24 cellular contexts compared by ENCODE assay signal in genomic region chr4:151850751-151851150, GRCh38.
A peak's percentile ranks its signal among the peaks of the same experiment; 100 is the strongest.
DNase-seq lines count a peak whose midpoint lies in the region; ATAC-seq, FAIRE-seq and TF ChIP-seq lines count a peak whose summit lies in the region.
"Had no signal": no experiment of that assay in that cellular context is flagged by ENCODE, and none has a peak within 500 bp of the region (broad histone marks: within the 10 kb centered on the region; RNA-seq: fewer than 3 reads in every experiment).

No MANE protein-coding gene starts in this region.

- H2BK5ac ChIP-seq in IMR-90 (ENCODE audit: low read depth, low read length, poor library complexity, severe bottlenecking) (no peak overlapping the region), H1 (ENCODE audit: low read depth, low read length) (no peak overlapping the region)

- POLR2A ChIA-PET in IMR-90 (lab: Charles Lee; ENCODE audit: unreplicated experiment) (no interaction called here), H1 (lab: Charles Lee; ENCODE audit: partially characterized antibody) (interaction anchor here (1.0 kb wide), 1 partner anchor 21 kb away, joined by 3 read pairs; no protein-coding TSS in a partner anchor)

- H3K4me2 ChIP-seq in IMR-90 (ENCODE audit: low read depth, low read length): no peak overlapping the region
- H3K4me2 ChIP-seq in H1 (ENCODE audit: insufficient read depth in 1 of 2, low read depth in 2 of 2, low read length in 2 of 2): no peak overlapping the region
- no peak overlapping the region for H3K4me2 ChIP-seq in keratinocyte (ENCODE audit: control insufficient read depth, extremely low read depth, insufficient read depth, low read depth, low read length)
- H3K4me2 ChIP-seq: BLaER1, KMS-11, SK-N-SH had no signal

- peak overlapping the region; percentile 73 for H3K27ac ChIP-seq in ACC112 (ENCODE audit: low read depth, low read length)
- no peak overlapping the region for H3K27ac ChIP-seq in IMR-90 (ENCODE audit: insufficient read depth, low read length)
- H3K27ac ChIP-seq in H1 (ENCODE audit: low read depth, low read length): no peak overlapping the region
- no peak overlapping the region for H3K27ac ChIP-seq in keratinocyte (ENCODE audit: control insufficient read depth, insufficient read depth, low read length)
- H3K27ac ChIP-seq: adrenal gland, BLaER1, heart left ventricle, KMS-11, stomach had no signal

- TF ChIP-seq CTCF in IMR-90 (conservative IDR thresholded peaks at IDR 0.05; ENCODE audit: low read depth, low read length) (no peak), H1 (IDR thresholded peaks at IDR 0.05; ENCODE audit: control extremely low read depth in 1 of 3, insufficient read depth in 1 of 3, low read depth in 1 of 3, low read length in 3 of 3) (no peak), keratinocyte (optimal IDR thresholded peaks at IDR 0.05 in 1 of 3, IDR thresholded peaks at IDR 0.05 in 1 of 3, conservative IDR thresholded peaks at IDR 0.05 in 1 of 3; ENCODE audit: extremely low read depth in 1 of 3, insufficient read depth in 2 of 3, low read length in 3 of 3) (no peak)

- H3K4me3 ChIP-seq in ACC112 (ENCODE audit: low read depth, low read length) (no peak overlapping the region), IMR-90 (ENCODE audit: insufficient read depth, low read depth, low read length) (no peak overlapping the region), H1 (ENCODE audit: extremely low read depth in 1 of 4, insufficient read depth in 2 of 4, low read depth in 3 of 4, low read length in 4 of 4) (no peak overlapping the region), keratinocyte (ENCODE audit: control insufficient read depth in 2 of 3, extremely low read depth in 1 of 3, insufficient read depth in 2 of 3, low read depth in 1 of 3, low read length in 3 of 3) (no peak overlapping the region)
- H3K4me3 ChIP-seq: adrenal gland, BLaER1, heart left ventricle, stomach had no signal

- no peaks in the 10 kb centered on the region for H4K20me1 ChIP-seq in IMR-90 (ENCODE audit: insufficient read depth, low read length)
- no peaks in the 10 kb centered on the region for H4K20me1 ChIP-seq in H1 (replicated peaks in 1 of 2; ENCODE audit: control insufficient read depth in 1 of 2, insufficient read depth in 2 of 2, low read length in 2 of 2)
- H4K20me1 ChIP-seq in keratinocyte (ENCODE audit: control insufficient read depth, extremely low read depth, insufficient read depth, low read length): no peaks in the 10 kb centered on the region
- H4K20me1 ChIP-seq: BLaER1 had no signal

- no peak overlapping the region for H4K8ac ChIP-seq in IMR-90 (ENCODE audit: low read depth in 2 of 2, low read length in 2 of 2)
- H4K8ac ChIP-seq in H1 (ENCODE audit: extremely low read depth, insufficient read depth, low read length): no peak overlapping the region

- intact Hi-C loops in IMR-90 (cut with micrococcal nuclease): no loop called here

- H3K27me3 ChIP-seq in ACC112 (ENCODE audit: insufficient read depth, low read length) (no peaks in the 10 kb centered on the region), IMR-90 (ENCODE audit: control insufficient read depth, insufficient read depth, low read length) (peaks cover 6% of the 10 kb centered on the region; the same call in 1 of the 2 replicates), H1 (replicated peaks in 1 of 4; ENCODE audit: control insufficient read depth in 3 of 4, extremely low read depth in 1 of 4, insufficient read depth in 3 of 4, low read length in 3 of 4) (no peaks in the 10 kb centered on the region), keratinocyte (ENCODE audit: control insufficient read depth, extremely low read depth, insufficient read depth, low read length) (no peaks in the 10 kb centered on the region)
- H3K27me3 ChIP-seq: adrenal gland, BLaER1, heart left ventricle, stomach had no signal

- H3K9me3 ChIP-seq in IMR-90 (ENCODE audit: control insufficient read depth, insufficient read depth, low read length) (no peaks in the 10 kb centered on the region), H1 (ENCODE audit: insufficient read depth in 2 of 2, low read depth in 1 of 2, low read length in 1 of 2) (0 out of 4 replicates have a peak, but pooled peaks cover 0 to under 1% of the 10 kb centered on the region in 2 experiments), keratinocyte (ENCODE audit: control insufficient read depth, low read depth, low read length) (no peaks in the 10 kb centered on the region)
- H3K9me3 ChIP-seq: adrenal gland, BLaER1, SK-N-SH had no signal

- H2AK9ac ChIP-seq in IMR-90 (replicated peaks; ENCODE audit: low read depth, low read length, poor library complexity): peak overlapping the region; percentile 5

- TF ChIP-seq RAD21 in IMR-90 (IDR thresholded peaks at IDR 0.05; ENCODE audit: low read length): no peak
- TF ChIP-seq RAD21 in H1 (IDR thresholded peaks at IDR 0.05 in 1 of 2, conservative IDR thresholded peaks at IDR 0.05 in 1 of 2; ENCODE audit: low read depth in 2 of 2, low read length in 2 of 2): no peak

- in situ Hi-C loops in IMR-90 (cut with MboI; ENCODE audit: low sequenced_read_pairs): no loop called here

- H3K9ac ChIP-seq in IMR-90 (ENCODE audit: low read depth, low read length) (no peak overlapping the region), H1 (replicated peaks in 1 of 4; ENCODE audit: extremely low read depth in 1 of 4, low read depth in 3 of 4, low read length in 3 of 4) (no peak overlapping the region), keratinocyte (ENCODE audit: control insufficient read depth, extremely low read depth, insufficient read depth, low read length) (no peak overlapping the region)
- H3K9ac ChIP-seq: BLaER1, KMS-11, SK-N-SH had no signal

- H3K4ac ChIP-seq in IMR-90 (ENCODE audit: low read depth, low read length): no peak overlapping the region
- H3K4ac ChIP-seq in H1 (replicated peaks; ENCODE audit: insufficient read length, low read depth, low read length): no peak overlapping the region

- FAIRE-seq in H1 (lab: Jason Lieb, UNC) (no peak), keratinocyte (lab: Jason Lieb, UNC) (peak; percentile 69)
- FAIRE-seq: urothelium cell line had no signal

- no peak overlapping the region for H3K18ac ChIP-seq in IMR-90 (ENCODE audit: low read depth, low read length)
- H3K18ac ChIP-seq in H1 (ENCODE audit: extremely low read depth, low read length): no peak overlapping the region

- H3K36me3 ChIP-seq in ACC112 (ENCODE audit: insufficient read depth, low read length) (no peaks in the 10 kb centered on the region), IMR-90 (ENCODE audit: control insufficient read depth, insufficient read depth, low read length) (no peaks in the 10 kb centered on the region), H1 (ENCODE audit: control insufficient read depth in 2 of 4, insufficient read depth in 4 of 4, low read length in 3 of 4) (no peaks in the 10 kb centered on the region), keratinocyte (ENCODE audit: control insufficient read depth in 2 of 2, extremely low read depth in 1 of 2, insufficient read depth in 2 of 2, low read length in 2 of 2) (no peaks in the 10 kb centered on the region)
- H3K36me3 ChIP-seq: adrenal gland, BLaER1, heart left ventricle, stomach had no signal

- no TSS peak for BruUV-seq in IMR-90 (replicated peaks; lab: Mats Ljungman, UMichigan)

- no peak overlapping the region for H2AK5ac ChIP-seq in IMR-90 (ENCODE audit: low read depth, low read length)
- no peak overlapping the region for H2AK5ac ChIP-seq in H1 (ENCODE audit: low read depth, low read length)

- CTCF ChIA-PET in IMR-90 (lab: Yijun Ruan, JAX) (no interaction called here), H1 (lab: Charles Lee; ENCODE audit: partially characterized antibody) (interaction anchor here (1.4 kb wide), 1 partner anchor 49 kb away, joined by 6 read pairs; no protein-coding TSS in a partner anchor)

- H2AFZ ChIP-seq in ACC112 (ENCODE audit: low read length, unreplicated experiment): no peak overlapping the region
- H2AFZ ChIP-seq in IMR-90 (replicated peaks; ENCODE audit: low read length, poor library complexity): no peak overlapping the region
- H2AFZ ChIP-seq in H1 (ENCODE audit: low read length): peak overlapping the region; percentile 71; the same call in 1 of the 2 replicates
- peak overlapping the region; percentile 24 for H2AFZ ChIP-seq in keratinocyte (ENCODE audit: control insufficient read depth, low read length)

- 17% methylated on average over 1 of the region's 1 CpG; no CpG with 5 or more reads in 1 of the 2 experiments for WGBS in IMR-90 (ENCODE audit: extremely low coverage in 2 of 2, insufficient read length in 1 of 2), 2 experiments
- WGBS in H1 (ENCODE audit: extremely low coverage in 1 of 2, insufficient coverage in 1 of 2, insufficient read length in 1 of 2, insufficient replicate concordance in 2 of 2, low coverage in 1 of 2, low lambda C conversion rate in 2 of 2, missing lambda C conversion rate in 1 of 2), 2 experiments: 71% methylated on average over 1 of the region's 1 CpG; no CpG with 5 or more reads in 1 of the 2 experiments

- H3K79me1 ChIP-seq in IMR-90 (ENCODE audit: low read depth in 1 of 2, low read length in 2 of 2) (no peaks in the 10 kb centered on the region), H1 (ENCODE audit: low read depth, low read length) (no peaks in the 10 kb centered on the region)

- TF ChIP-seq EP300 in H1 (IDR thresholded peaks at IDR 0.05; ENCODE audit: borderline replicate concordance in 1 of 2, low read depth in 2 of 2, low read length in 2 of 2): no peak

- peak overlapping the region; percentile 29; the same call in 1 of the 2 replicates for H2BK12ac ChIP-seq in H1 (ENCODE audit: low read depth, low read length)

- H4K91ac ChIP-seq in IMR-90 (ENCODE audit: insufficient read depth, low read depth, low read length) (no peak overlapping the region), H1 (replicated peaks; ENCODE audit: insufficient read length, low read length) (peak overlapping the region; percentile 15)

- H3K4me1 ChIP-seq in ACC112 (ENCODE audit: control insufficient read depth, insufficient read depth, low read length, unreplicated experiment) (peaks cover 6% of the 10 kb centered on the region), IMR-90 (ENCODE audit: control insufficient read depth, insufficient read depth, low read length) (no peaks in the 10 kb centered on the region), H1 (replicated peaks in 1 of 4; ENCODE audit: control insufficient read depth in 3 of 4, insufficient read depth in 4 of 4, low read length in 3 of 4) (no peaks in the 10 kb centered on the region), keratinocyte (ENCODE audit: control insufficient read depth, extremely low read depth, insufficient read depth, low read length) (peaks cover 6% of the 10 kb centered on the region)
- H3K4me1 ChIP-seq: adrenal gland, BLaER1, heart left ventricle, stomach had no signal

- H3K14ac ChIP-seq in IMR-90 (replicated peaks; ENCODE audit: low read depth, low read length) (no peak overlapping the region), H1 (ENCODE audit: insufficient read length) (no peak overlapping the region)

- no peaks in the 10 kb centered on the region for H3K23me2 ChIP-seq in H1 (ENCODE audit: low read depth, low read length)

- H3K79me2 ChIP-seq in ACC112 (ENCODE audit: control insufficient read depth, insufficient read depth, low read length, unreplicated experiment): no peaks in the 10 kb centered on the region
- H3K79me2 ChIP-seq in H1 (ENCODE audit: control insufficient read depth in 1 of 2, insufficient read depth in 2 of 2, low read length in 2 of 2): no peaks in the 10 kb centered on the region
- H3K79me2 ChIP-seq in keratinocyte (ENCODE audit: control insufficient read depth, insufficient read depth, low read length): no peaks in the 10 kb centered on the region

- H2BK120ac ChIP-seq in IMR-90 (ENCODE audit: low read depth, low read length) (no peak overlapping the region), H1 (replicated peaks; ENCODE audit: low read depth, low read length) (no peak overlapping the region)

- H3K23ac ChIP-seq in IMR-90 (ENCODE audit: low read depth, low read length): no peak overlapping the region
- H3K23ac ChIP-seq in H1 (ENCODE audit: insufficient read length): no peak overlapping the region

- no peak for TF ChIP-seq POLR2A in IMR-90 (IDR thresholded peaks at IDR 0.05; ENCODE audit: low read depth, low read length)
- no peak for TF ChIP-seq POLR2A in H1 (IDR thresholded peaks at IDR 0.05; ENCODE audit: control extremely low read depth in 1 of 2, low read depth in 2 of 2, low read length in 2 of 2)

- H3K56ac ChIP-seq in IMR-90 (ENCODE audit: extremely low read depth, insufficient read depth, low read length) (no peak overlapping the region), H1 (replicated peaks; ENCODE audit: insufficient read length, low read depth, low read length) (no peak overlapping the region)

- no peak overlapping the region for H2BK15ac ChIP-seq in IMR-90 (ENCODE audit: low read depth, low read length)
- H2BK15ac ChIP-seq in H1 (ENCODE audit: low read length): no peak overlapping the region

- no peak for DNase-seq in IMR-90
- DNase-seq in H1 (ENCODE audit: low read depth in 1 of 2, low spot score in 2 of 2): no peak
- DNase-seq in keratinocyte (ENCODE audit: low read depth, low spot score): no peak
- no peak for DNase-seq in DMS53 treated with DMSO at 0.1 percent for 48 hours (lab: John Stamatoyannopoulos, UW; ENCODE audit: unreplicated experiment)
- DNase-seq in SK-N-DZ (ENCODE audit: low spot score): no peak
- DNase-seq: 8988T; activated CD4-positive, alpha-beta T cell treated with anti-CD3 and anti-CD28 coated beads, Interleukin-2, amount 50 U/mL, for 48 hours; activated gamma-delta T cell; adrenal gland; erythroblast; heart left ventricle; NCI-H1048; NCI-H2081; NCI-H446 treated with DMSO at 0.1 percent for 48 hours; NK-92 treated with Interleukin-12 subunit alpha and Interleukin-12 subunit beta, amount 100 ng/mL, for 24 hours; RPMI8226; SK-N-SH; stomach had no signal

- H4K5ac ChIP-seq in IMR-90 (ENCODE audit: low read depth, low read length) (no peak overlapping the region), H1 (ENCODE audit: insufficient read length, low read depth, low read length) (no peak overlapping the region)

- H2BK20ac ChIP-seq in IMR-90 (ENCODE audit: low read depth, low read length) (no peak overlapping the region), H1 (ENCODE audit: low read length) (no peak overlapping the region)

- no peak for ATAC-seq in IMR-90 (ENCODE audit: low read depth)
- ATAC-seq in GM21717 (IDR thresholded peaks at IDR 0.05; ENCODE audit: unreplicated experiment): no peak
- no peak for ATAC-seq in HG02623 (IDR thresholded peaks at IDR 0.05; ENCODE audit: unreplicated experiment)
- ATAC-seq: heart left ventricle had no signal

- H3K9me1 ChIP-seq in IMR-90 (ENCODE audit: insufficient read depth, low read length): 0 out of 2 replicates have a peak, but pooled peaks cover 2% of the 10 kb centered on the region
- no peaks in the 10 kb centered on the region for H3K9me1 ChIP-seq in keratinocyte (ENCODE audit: control insufficient read depth, extremely low read depth, insufficient read depth, low read length)

- dilution Hi-C loops in IMR-90 (cut with HindIII; ENCODE audit: low sequenced_read_pairs, unreplicated experiment) (no loop called here), keratinocyte (cut with MboI; ENCODE audit: extremely low pct_ligation_motif_present, low sequenced_read_pairs) (no loop called here)

Comparison
In these comparisons a context has a peak if more than half of its experiments do, and no peak if none do; other contexts are left out.
1. H2AFZ ChIP-seq: peak in H1 (single experiment) and keratinocyte (single experiment); none in ACC112 (single experiment) and IMR-90 (single experiment).